8 cellular contexts compared by ENCODE assay signal in the genomic region with DNA sequence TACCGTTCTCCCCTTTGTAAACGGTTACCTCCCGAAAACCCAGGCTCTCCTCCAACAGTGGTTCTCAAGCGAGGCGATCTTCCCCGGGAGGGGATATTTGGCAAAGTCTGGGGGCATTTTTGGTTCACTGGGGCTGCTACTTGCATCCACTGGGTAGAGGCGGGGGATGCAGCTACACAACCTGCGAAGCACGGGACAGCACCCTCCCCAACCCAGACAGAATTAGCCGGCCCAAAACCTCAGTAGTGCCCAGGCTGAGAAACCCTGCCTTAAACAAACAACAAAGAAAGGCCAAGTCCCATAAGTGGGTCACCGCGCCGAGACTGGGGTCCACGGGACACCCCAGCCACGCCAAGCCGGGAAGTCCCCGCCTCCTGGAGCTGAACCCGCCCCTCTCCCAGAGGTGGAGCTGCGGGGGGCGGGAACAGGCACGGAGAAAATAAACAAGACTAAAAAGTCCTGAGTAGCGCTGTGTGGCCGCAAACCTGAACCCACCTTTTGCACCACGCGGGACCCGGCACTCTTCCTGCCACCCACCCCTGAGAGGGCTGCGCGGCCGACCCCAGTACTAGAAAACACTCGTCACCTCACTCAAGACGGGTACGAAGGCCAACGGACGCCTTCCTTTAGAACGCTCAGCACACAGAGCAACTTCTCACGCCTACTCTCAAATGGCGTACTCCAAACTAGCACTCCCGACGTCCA. TPM values are rescaled to one million over a fixed set of nuclear protein-coding genes. Genes with fewer than 3 reads are reported as not detected.
DNase-seq lines count a peak whose midpoint lies in the region; ATAC-seq and TF ChIP-seq lines count a peak whose summit lies in the region.
"Not testable (repeated sequence)": the region's sequence is repeated elsewhere in the genome, so short reads cannot be mapped to it uniquely, and the experiment has no call there.

No MANE protein-coding gene starts in this region.

- H3K4me1 Mint-ChIP-seq in activated naive CD8-positive, alpha-beta T cell treated with anti-CD3 and anti-CD28 coated beads, Interleukin-2, amount 10 ng/mL, durations not matched to agents 7 days and 5 days: peaks cover 19% of the 10 kb centered on the region
- H3K4me1 Mint-ChIP-seq in naive B cell: peaks cover 9 to 49% (median 33%) of the 10 kb centered on the region in 3 donors

- peak overlapping the region; percentile 97 for H3K27ac Mint-ChIP-seq in activated naive CD8-positive, alpha-beta T cell treated with anti-CD3 and anti-CD28 coated beads, Interleukin-2, amount 10 ng/mL, durations not matched to agents 7 days and 5 days
- peak overlapping the region in 3 of 6 donors; percentile 94 to 98 (median 96) for H3K27ac Mint-ChIP-seq in naive B cell

- H3K4me3 ChIP-seq in SU-DHL-6 (ENCODE audit: insufficient read depth, low read length, poor library complexity, severe bottlenecking): peak overlapping the region; percentile 97
- peak overlapping the region; percentile 73 for H3K4me3 ChIP-seq in fibroblast of the aortic adventitia (ENCODE audit: low read depth, low read length)

- H3K36me3 Mint-ChIP-seq in activated naive CD8-positive, alpha-beta T cell treated with anti-CD3 and anti-CD28 coated beads, Interleukin-2, amount 10 ng/mL, durations not matched to agents 7 days and 5 days; naive B cell: not testable (repeated sequence)

- peak overlapping the region; percentile 27 for H3K4me2 ChIP-seq in SU-DHL-6 (ENCODE audit: low read depth, low read length, poor library complexity, severe bottlenecking)

- H4K20me1 ChIP-seq in SU-DHL-6 (ENCODE audit: low read depth, low read length): peaks cover 11% of the 10 kb centered on the region

- H3K36me3 ChIP-seq in SU-DHL-6 (ENCODE audit: low read length): peaks cover 13% of the 10 kb centered on the region; the same call in 1 of the 2 replicates

- H3K27me3 ChIP-seq in SU-DHL-6 (ENCODE audit: low read length): not testable (repeated sequence)

- peak overlapping the region; percentile 87 for H3K4me3 Mint-ChIP-seq in activated naive CD8-positive, alpha-beta T cell treated with anti-CD3 and anti-CD28 coated beads, Interleukin-2, amount 10 ng/mL, durations not matched to agents 7 days and 5 days
- H3K4me3 Mint-ChIP-seq in naive B cell: peak overlapping the region; percentile 93 to 97 (median 96)

- DNase-seq in ELF-1 (ENCODE audit: low read depth, low spot score): peak; percentile 44
- peak; percentile 58 for DNase-seq in activated naive CD8-positive, alpha-beta T cell treated with anti-CD3 and anti-CD28 coated beads, Interleukin-2, amount 10 ng/mL, durations not matched to agents 7 days and 5 days
- not testable (repeated sequence) for DNase-seq in fibroblast of the aortic adventitia (ENCODE audit: low read depth); naive B cell
- peak; percentile 28 for DNase-seq in stimulated activated naive CD8-positive, alpha-beta T cell treated with anti-CD3 and anti-CD28 coated beads, Interleukin-15, Interleukin-2, amounts not matched to agents 100 U/mL and 50 U/mL, for 24 hours

- TF ChIP-seq CTCF in SU-DHL-6 (IDR thresholded peaks at IDR 0.05; ENCODE audit: insufficient read depth, low read length, poor library complexity, severe bottlenecking); fibroblast of the aortic adventitia (IDR thresholded peaks at IDR 0.05; ENCODE audit: insufficient read depth, low read length): not testable (repeated sequence)

- peak overlapping the region; percentile 89 for H3K9ac ChIP-seq in SU-DHL-6 (ENCODE audit: low read length)

- H3K9me3 ChIP-seq in SU-DHL-6 (ENCODE audit: insufficient read depth, low read length): not testable (repeated sequence)

- not testable (repeated sequence) for H2AFZ ChIP-seq in SU-DHL-6 (ENCODE audit: low read depth, low read length, severe bottlenecking)

- peaks cover 43% of the 10 kb centered on the region for H3K79me2 ChIP-seq in SU-DHL-6 (ENCODE audit: insufficient read depth, low read length)

- H3K9me3 Mint-ChIP-seq in activated naive CD8-positive, alpha-beta T cell treated with anti-CD3 and anti-CD28 coated beads, Interleukin-2, amount 10 ng/mL, durations not matched to agents 7 days and 5 days; naive B cell: not testable (repeated sequence)

- POLR2A ChIA-PET in activated naive CD8-positive, alpha-beta T cell treated with anti-CD3 and anti-CD28 coated beads, Interleukin-2, amount 10 ng/mL, durations not matched to agents 7 days and 5 days (lab: Charles Lee): interaction anchor here (1.4 to 2.4 kb wide), 2 partner anchors 90 to 105 kb away, joined by 4 to 9 read pairs; partner anchors contain the start of genes RSRP1 and SYF2

- H3K27ac ChIP-seq in SU-DHL-6 (ENCODE audit: low read depth, low read length): peak overlapping the region; percentile 85

- not testable (repeated sequence) for H3K9me2 ChIP-seq in SU-DHL-6 (replicated peaks; ENCODE audit: insufficient read depth, low read length)

- H3F3A ChIP-seq in SU-DHL-6 (ENCODE audit: insufficient read depth): not testable (repeated sequence)

- H3K27me3 Mint-ChIP-seq in activated naive CD8-positive, alpha-beta T cell treated with anti-CD3 and anti-CD28 coated beads, Interleukin-2, amount 10 ng/mL, durations not matched to agents 7 days and 5 days; naive B cell: not testable (repeated sequence)

- peak; percentile 35 for ATAC-seq in GM21526 (IDR thresholded peaks at IDR 0.05; ENCODE audit: low FRiP score, unreplicated experiment)
- ATAC-seq in HG03280 (IDR thresholded peaks at IDR 0.05; ENCODE audit: unreplicated experiment): peak; percentile 24
- peak; percentile 47 for ATAC-seq in activated naive CD8-positive, alpha-beta T cell treated with anti-CD3 and anti-CD28 coated beads, Interleukin-2, amount 10 ng/mL, durations not matched to agents 7 days and 5 days (ENCODE audit: low read depth)
- ATAC-seq in naive B cell (ENCODE audit: low read depth in 2 of 2): peak; percentile 31 to 76
- peak; percentile 81 for ATAC-seq in stimulated activated naive CD8-positive, alpha-beta T cell treated with anti-CD3 and anti-CD28 coated beads, Interleukin-15, Interleukin-2, amounts not matched to agents 100 U/mL and 50 U/mL, for 24 hours

RNA-seq across cellular contexts. Expression of gene TMEM50A, which starts 0.5 kb away (rescaled TPM):
- total RNA-seq in activated naive CD8-positive, alpha-beta T cell treated with anti-CD3 and anti-CD28 coated beads, Interleukin-2, amount 10 ng/mL, durations not matched to agents 7 days and 5 days: 100 to 1,000 TPM; 118 to 121 TPM
- total RNA-seq in fibroblast of the aortic adventitia (ENCODE audit: low replicate concordance): 161 and 206 TPM in 2 replicates
- 100 to 1,000 TPM; 123 to 151 (median 137) TPM for polyA plus RNA-seq in naive B cell (ENCODE audit: low read depth in 6 of 6)

Comparison
In these comparisons a context has a peak if more than half of its experiments do, and no peak if none do; other contexts are left out.
1. ATAC-seq: peak in every context shown above with its lines; median percentile 81 in stimulated activated naive CD8-positive, alpha-beta T cell treated with anti-CD3 and anti-CD28 coated beads, Interleukin-15, Interleukin-2, amounts not matched to agents 100 U/mL and 50 U/mL, for 24 hours; 54 in naive B cell; 47 in activated naive CD8-positive, alpha-beta T cell treated with anti-CD3 and anti-CD28 coated beads, Interleukin-2, amount 10 ng/mL, durations not matched to agents 7 days and 5 days; 35 in GM21526; 24 in HG03280.